Comparison of ENCODE assay signal across 8 cellular contexts in genomic region chr14:103334644-103335603, GRCh38. TPM values are rescaled to one million over a fixed set of nuclear protein-coding genes. Genes with fewer than 3 reads are reported as not detected.
DNase-seq lines count a peak whose midpoint lies in the region; ATAC-seq and TF ChIP-seq lines count a peak whose summit lies in the region.

No MANE protein-coding gene starts in this region.

- H3K36me3 ChIP-seq in MG63 (peaks cover 52% of the 10 kb centered on the region), kidney epithelial cell (ENCODE audit: control insufficient read depth, insufficient read depth, low read length) (peaks cover 3% of the 10 kb centered on the region)

- H3K4me3 ChIP-seq in MG63: peak overlapping the region; percentile 83
- H3K4me3 ChIP-seq in kidney epithelial cell (ENCODE audit: low read depth, low read length): peak overlapping the region; percentile 97

- TF ChIP-seq CTCF in kidney epithelial cell (IDR thresholded peaks at IDR 0.05; ENCODE audit: insufficient read depth, low read length, poor library complexity, severe bottlenecking): no peak

- no peaks in the 10 kb centered on the region for H3K27me3 ChIP-seq in MG63
- no peaks in the 10 kb centered on the region for H3K27me3 ChIP-seq in kidney epithelial cell (ENCODE audit: control insufficient read depth, insufficient read depth, low read length)

- peak; percentile 88 for DNase-seq in ELR (ENCODE audit: low read depth)
- DNase-seq in MG63: peak; percentile 81
- DNase-seq in activated CD4-positive, alpha-beta T cell treated with anti-CD3 and anti-CD28 coated beads for 1 hour: peak; percentile 76
- peak; percentile 50 for DNase-seq in central memory CD4-positive, alpha-beta T cell
- DNase-seq in kidney epithelial cell (ENCODE audit: low read depth): no peak
- DNase-seq in stimulated activated CD4-positive, alpha-beta T cell treated with anti-CD3 and anti-CD28 coated beads, Interleukin-12 subunit alpha, Interleukin-12 subunit beta, amount 100 ng/mL, for 4 hours: peak; percentile 84

- no peaks in the 10 kb centered on the region for H3K9me3 ChIP-seq in MG63

- ATAC-seq in GM21825 (IDR thresholded peaks at IDR 0.05; ENCODE audit: unreplicated experiment): peak; percentile 26
- ATAC-seq in GM18519 (IDR thresholded peaks at IDR 0.05; ENCODE audit: low FRiP score, unreplicated experiment): no peak

RNA-seq across cellular contexts. Expression of gene EIF5, which starts 0.9 kb away (rescaled TPM):
- total RNA-seq in MG63 (2014; rRNA removed; shearing (Covaris generic); ENCODE audit: low replicate concordance): 180 and 183 TPM in 2 replicates
- 216 and 254 TPM in 2 replicates for total RNA-seq in kidney epithelial cell

RNA-seq across cellular contexts. Expression of gene MARK3, which starts 50.3 kb away (rescaled TPM):
- total RNA-seq in MG63 (2014; rRNA removed; shearing (Covaris generic); ENCODE audit: low replicate concordance): 26.9 and 31.6 TPM in 2 replicates
- 64.4 and 74.1 TPM in 2 replicates for total RNA-seq in kidney epithelial cell
